Comparison of ENCODE assay signal across 1 cellular context in the genomic region with DNA sequence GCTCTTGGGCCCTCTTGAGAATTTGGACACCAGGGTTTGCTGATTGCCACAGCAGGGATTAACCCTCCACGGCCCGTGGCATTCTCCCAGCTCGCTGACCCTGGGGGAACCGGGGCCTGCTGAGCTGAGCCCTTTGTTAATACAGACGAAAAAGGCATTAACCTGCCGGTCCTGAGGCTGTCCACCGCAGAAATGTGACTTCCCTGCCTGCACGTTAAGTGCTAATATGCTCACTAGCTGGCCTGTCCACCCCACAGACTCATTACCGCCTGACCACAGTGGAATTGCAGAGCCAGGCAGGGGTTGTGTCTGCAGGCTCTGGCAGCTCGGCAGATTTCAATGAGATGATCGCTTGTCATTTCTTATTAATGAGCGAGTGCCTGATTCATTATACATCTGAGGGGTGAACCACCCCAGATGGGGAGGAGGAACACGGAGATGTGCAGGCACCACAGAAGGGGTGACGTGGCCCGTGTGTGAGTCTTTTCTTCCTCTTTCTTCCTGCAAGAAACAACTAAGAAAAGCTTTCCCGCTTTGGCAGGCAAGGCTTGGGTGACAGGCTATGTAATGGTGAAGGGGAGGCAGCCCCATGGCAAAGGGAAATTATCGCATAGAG.
TF ChIP-seq lines count a peak whose summit lies in the region.

No MANE protein-coding gene starts in this region.

TF ChIP-seq in WTC11, 78 proteins besides CTCF, POLR2A, EP300 and RAD21 (continued from another document):
- TF ChIP-seq, protein P1, sequence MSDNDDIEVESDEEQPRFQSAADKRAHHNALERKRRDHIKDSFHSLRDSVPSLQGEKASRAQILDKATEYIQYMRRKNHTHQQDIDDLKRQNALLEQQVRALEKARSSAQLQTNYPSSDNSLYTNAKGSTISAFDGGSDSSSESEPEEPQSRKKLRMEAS (CRISPR knock-in tag; IDR thresholded peaks at IDR 0.05) = no peak
- TF ChIP-seq SP1 (CRISPR knock-in tag; conservative IDR thresholded peaks at IDR 0.05) = no peak
